In the genomic region with DNA sequence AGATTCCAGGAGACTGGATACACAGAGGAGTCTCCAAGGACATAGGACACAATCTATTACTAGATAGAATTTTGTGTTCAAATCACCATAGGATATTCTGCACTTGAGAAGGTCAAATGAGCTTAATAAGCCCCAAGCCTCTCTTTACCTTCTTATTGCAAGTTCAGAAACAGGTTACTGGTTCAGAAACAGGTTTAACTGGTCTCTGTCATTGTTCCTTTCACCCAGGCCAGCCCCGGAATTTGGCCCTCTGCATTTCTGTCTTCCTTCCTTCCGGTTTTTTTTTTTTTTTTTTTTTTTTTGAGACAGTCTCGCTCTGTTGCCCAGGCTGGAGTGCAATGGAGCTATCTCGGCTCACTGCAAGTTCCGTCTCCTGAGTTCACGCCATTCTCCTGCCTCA, we compare ENCODE assay signal across 14 cellular contexts.
DNase-seq lines count a peak whose midpoint lies in the region; ATAC-seq and TF ChIP-seq lines count a peak whose summit lies in the region.
"Had no signal": no experiment of that assay in that cellular context is flagged by ENCODE, and none has a peak within 500 bp of the region (broad histone marks: within the 10 kb centered on the region; RNA-seq: fewer than 3 reads in every experiment).

No MANE protein-coding gene starts in this region.

- WGBS in upper lobe of left lung, 2 donors, result 73 to 89% methylated on average over 6 of the region's 6 CpGs

- no peaks in the 10 kb centered on the region for H3F3A ChIP-seq in PC-3 (ENCODE audit: low read length, unreplicated experiment)

- H3K27ac ChIP-seq in PC-3 (ENCODE audit: low read length), result no peak overlapping the region
- no peak overlapping the region for H3K27ac ChIP-seq in upper lobe of left lung
- H3K27ac ChIP-seq: BLaER1, HL-60 had no signal

- no peaks in the 10 kb centered on the region for H4K20me1 ChIP-seq in PC-3 (ENCODE audit: low read length)
- H4K20me1 ChIP-seq: BLaER1 had no signal

- H3K9ac ChIP-seq in PC-3 (ENCODE audit: low read length), result no peak overlapping the region
- H3K9ac ChIP-seq: BLaER1 had no signal

- H3K9me2 ChIP-seq in PC-3 (replicated peaks; ENCODE audit: low read length), result no peaks in the 10 kb centered on the region

- no peak overlapping the region for H2AFZ ChIP-seq in PC-3 (ENCODE audit: low read length)

- peaks cover 9% of the 10 kb centered on the region; the same call in 1 of the 2 replicates for H3K4me1 ChIP-seq in PC-3 (ENCODE audit: insufficient read depth, low read length)
- no peaks in the 10 kb centered on the region for H3K4me1 ChIP-seq in upper lobe of left lung
- H3K4me1 ChIP-seq: BLaER1, HAP-1 had no signal

- H3K27me3 ChIP-seq in PC-3 (ENCODE audit: low read length), result no peaks in the 10 kb centered on the region
- no peaks in the 10 kb centered on the region for H3K27me3 ChIP-seq in upper lobe of left lung
- H3K27me3 ChIP-seq: BLaER1 had no signal

- no peak for TF ChIP-seq POLR2A in upper lobe of left lung (IDR thresholded peaks at IDR 0.05)

- TF ChIP-seq CTCF in PC-3 (conservative IDR thresholded peaks at IDR 0.05; ENCODE audit: low read depth, low read length) (no peak), upper lobe of left lung (IDR thresholded peaks at IDR 0.05) (no peak)

- BruUV-seq in PC-3 (replicated peaks; lab: Mats Ljungman, UMichigan), result no TSS peak

- CTCF ChIA-PET in PC-3 (lab: Charles Lee), result no interaction called here

- H3K9me3 ChIP-seq in PC-3 (ENCODE audit: low read length) (no peaks in the 10 kb centered on the region), upper lobe of left lung (no peaks in the 10 kb centered on the region)
- H3K9me3 ChIP-seq: HAP-1 had no signal

- H3K36me3 ChIP-seq in PC-3 (ENCODE audit: low read depth, low read length), result no peaks in the 10 kb centered on the region
- H3K36me3 ChIP-seq in upper lobe of left lung, result no peaks in the 10 kb centered on the region
- H3K36me3 ChIP-seq: BLaER1, HAP-1 had no signal

- ATAC-seq in PC-3 (no peak), esophagus mucosa (peak; percentile 62), upper lobe of left lung (ENCODE audit: low FRiP score in 2 of 2) (no peak), HG03457 (IDR thresholded peaks at IDR 0.05; ENCODE audit: unreplicated experiment) (no peak)
- ATAC-seq: K562 had no signal

- no peak for TF ChIP-seq EP300 in upper lobe of left lung (IDR thresholded peaks at IDR 0.05)

- DNase-seq in SIG-M5 treated with dmso at 0.1 percent for 504 hours (lab: John Stamatoyannopoulos, UW; ENCODE audit: unreplicated experiment), result peak; percentile 15
- no peak for DNase-seq in SIG-M5 (lab: John Stamatoyannopoulos, UW)
- DNase-seq in PC-3, result peak; percentile 57
- no peak for DNase-seq in upper lobe of left lung
- DNase-seq in DMS 273 treated with DMSO at 0.1 percent for 48 hours (lab: John Stamatoyannopoulos, UW), result no peak
- DNase-seq: 8988T; CD4-positive, alpha-beta memory T cell; GDM1 had no signal

- H3K4me3 ChIP-seq in PC-3 (ENCODE audit: low read length) (no peak overlapping the region), upper lobe of left lung (no peak overlapping the region)
- H3K4me3 ChIP-seq: BLaER1, HAP-1, K562 had no signal

- intact Hi-C loops in PC-3 (cut with micrococcal nuclease), result no loop called here

- H3K79me2 ChIP-seq in PC-3 (ENCODE audit: low read length), result no peaks in the 10 kb centered on the region

- POLR2A ChIA-PET in PC-3 (lab: Charles Lee; ENCODE audit: unreplicated experiment), result no interaction called here

- no peak overlapping the region for H3K4me2 ChIP-seq in PC-3 (ENCODE audit: low read length)
- H3K4me2 ChIP-seq: BLaER1 had no signal

Comparison
In these comparisons a context has a peak if more than half of its experiments do, and no peak if none do; other contexts are left out.
1. DNase-seq: peak in SIG-M5 treated with dmso at 0.1 percent for 504 hours (single experiment) and PC-3 (single experiment); none in SIG-M5 (single experiment), upper lobe of left lung (0 of 2) and DMS 273 treated with DMSO at 0.1 percent for 48 hours (single experiment).